8 cellular contexts compared by ENCODE assay signal in genomic region chr15:43799209-43799944, GRCh38.
DNase-seq lines count a peak whose midpoint lies in the region; ATAC-seq and TF ChIP-seq lines count a peak whose summit lies in the region.

No MANE protein-coding gene starts in this region.

- no peak for ATAC-seq in stimulated activated effector memory CD8-positive, alpha-beta T cell treated with anti-CD3 and anti-CD28 coated beads, Interleukin-12 subunit alpha, Interleukin-12 subunit beta, amount 100 ng/mL, for 72 hours
- no peak for ATAC-seq in GM18502 (IDR thresholded peaks at IDR 0.05; ENCODE audit: poor library complexity, unreplicated experiment)
- ATAC-seq in HG02884 (IDR thresholded peaks at IDR 0.05; ENCODE audit: unreplicated experiment) = no peak

- H3K4me1 Mint-ChIP-seq in stimulated activated effector memory CD8-positive, alpha-beta T cell treated with anti-CD3 and anti-CD28 coated beads, Interleukin-12 subunit alpha, Interleukin-12 subunit beta, amount 100 ng/mL, for 72 hours = peaks cover 62% of the 10 kb centered on the region

- DNase-seq in DMS 273 (lab: John Stamatoyannopoulos, UW; ENCODE audit: unreplicated experiment) (peak; percentile 73), DMS 273 treated with DMSO at 0.1 percent for 48 hours (lab: John Stamatoyannopoulos, UW) (no peak), NCI-H82 (lab: John Stamatoyannopoulos, UW) (peak; percentile 88), epithelial cell of esophagus (ENCODE audit: low read depth) (no peak), head of caudate nucleus (no peak)
- DNase-seq in stimulated activated effector memory CD8-positive, alpha-beta T cell treated with anti-CD3 and anti-CD28 coated beads, Interleukin-12 subunit alpha, Interleukin-12 subunit beta, amount 100 ng/mL, for 72 hours (ENCODE audit: low spot score in 2 of 2) = no peak

- peak overlapping the region; percentile 92 for H3K4me3 Mint-ChIP-seq in stimulated activated effector memory CD8-positive, alpha-beta T cell treated with anti-CD3 and anti-CD28 coated beads, Interleukin-12 subunit alpha, Interleukin-12 subunit beta, amount 100 ng/mL, for 72 hours

- TF ChIP-seq CTCF in epithelial cell of esophagus (IDR thresholded peaks at IDR 0.05; ENCODE audit: insufficient read depth, low read depth, low read length, missing control alignments) = peak; percentile 4

- peaks cover 99% of the 10 kb centered on the region for H3K36me3 Mint-ChIP-seq in stimulated activated effector memory CD8-positive, alpha-beta T cell treated with anti-CD3 and anti-CD28 coated beads, Interleukin-12 subunit alpha, Interleukin-12 subunit beta, amount 100 ng/mL, for 72 hours

- intact Hi-C loops in head of caudate nucleus (cut with DNase I) = loop anchor here (10.0 kb wide), 1 partner anchor 55 kb away; the partner anchor contains the start of gene PDIA3

- no peak overlapping the region for H3K4me3 ChIP-seq in epithelial cell of esophagus (ENCODE audit: low read length)

- H3K9me3 Mint-ChIP-seq in stimulated activated effector memory CD8-positive, alpha-beta T cell treated with anti-CD3 and anti-CD28 coated beads, Interleukin-12 subunit alpha, Interleukin-12 subunit beta, amount 100 ng/mL, for 72 hours = no peaks in the 10 kb centered on the region

- H3K27ac Mint-ChIP-seq in stimulated activated effector memory CD8-positive, alpha-beta T cell treated with anti-CD3 and anti-CD28 coated beads, Interleukin-12 subunit alpha, Interleukin-12 subunit beta, amount 100 ng/mL, for 72 hours = peak overlapping the region; percentile 96

Comparison
In these comparisons a context has a peak if more than half of its experiments do, and no peak if none do; other contexts are left out.
1. DNase-seq: peak in DMS 273 (single experiment) and NCI-H82 (single experiment); none in DMS 273 treated with DMSO at 0.1 percent for 48 hours (single experiment), epithelial cell of esophagus (single experiment), stimulated activated effector memory CD8-positive, alpha-beta T cell treated with anti-CD3 and anti-CD28 coated beads, Interleukin-12 subunit alpha, Interleukin-12 subunit beta, amount 100 ng/mL, for 72 hours (0 of 2) and head of caudate nucleus (0 of 42).